In the genomic region with DNA sequence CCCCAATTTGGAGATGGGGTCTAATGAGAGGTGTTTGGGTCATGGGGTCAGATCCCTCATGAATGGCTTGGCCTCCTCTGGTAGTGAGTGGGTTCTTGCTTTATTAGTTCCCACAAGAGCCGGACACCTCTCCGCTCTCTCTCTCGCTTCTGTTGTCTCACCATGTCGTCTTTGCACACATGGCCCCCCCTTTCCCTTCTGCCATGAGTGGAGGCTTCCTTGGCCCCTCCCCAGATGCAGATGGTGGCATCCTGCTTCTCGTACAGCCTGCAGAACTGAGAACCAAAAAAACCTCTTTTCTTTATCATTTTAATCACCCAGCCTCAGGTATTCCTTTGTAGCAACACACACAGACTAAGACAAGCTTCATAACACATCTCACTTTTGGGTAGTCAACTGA, we compare ENCODE assay signal across 16 cellular contexts.
"Had no signal": no experiment of that assay in that cellular context is flagged by ENCODE, and none has a peak within 500 bp of the region (broad histone marks: within the 10 kb centered on the region; RNA-seq: fewer than 3 reads in every experiment).

No MANE protein-coding gene starts in this region.

- H3K27me3 ChIP-seq: adrenal gland, body of pancreas, gastroesophageal sphincter, hepatocyte, suprapubic skin, upper lobe of right lung had no signal

- DNase-seq: activated CD4-positive, alpha-beta T cell treated with anti-CD3 and anti-CD28 coated beads, Interleukin-2, amount 50 U/mL, for 1 hour; activated naive CD4-positive, alpha-beta T cell treated with anti-CD3 and anti-CD28 coated beads, Interleukin-2, amount 50 U/mL, for 16 hours; activated T-cell treated with anti-CD3 and anti-CD28 coated beads for 4 hours; adrenal gland; body of pancreas; central memory CD4-positive, alpha-beta T cell; effector CD4-positive, alpha-beta T cell; stimulated activated CD4-positive, alpha-beta T cell treated with anti-CD3 and anti-CD28 coated beads, Interleukin-2, amount 100 ng/mL, for 48 hours; stimulated activated naive CD8-positive, alpha-beta T cell treated with anti-CD3 and anti-CD28 coated beads, Interleukin-15, Interleukin-2, amounts not matched to agents 100 U/mL and 50 U/mL, for 24 hours; upper lobe of right lung had no signal

- H3K4me1 ChIP-seq: adrenal gland, body of pancreas, parathyroid adenoma, upper lobe of right lung had no signal

- H3K36me3 ChIP-seq: adrenal gland, gastroesophageal sphincter, suprapubic skin, upper lobe of right lung had no signal

- H2AFZ ChIP-seq: hepatocyte, parathyroid adenoma had no signal

- H3K4me2 ChIP-seq: hepatocyte had no signal

- H3K9ac ChIP-seq: parathyroid adenoma had no signal

- H3K79me2 ChIP-seq: hepatocyte, parathyroid adenoma had no signal

- H3K9me3 ChIP-seq: adrenal gland, body of pancreas, gastroesophageal sphincter, suprapubic skin, upper lobe of right lung had no signal

- H3K4me3 ChIP-seq: adrenal gland, body of pancreas, coronary artery, gastroesophageal sphincter, hepatocyte, suprapubic skin, upper lobe of right lung had no signal

- ATAC-seq: activated T-helper 17 cell treated with anti-CD3 and anti-CD28 coated beads, Interleukin-2, amount 50 U/mL, for 72 hours; body of pancreas; gastroesophageal sphincter; stimulated activated naive CD8-positive, alpha-beta T cell treated with anti-CD3 and anti-CD28 coated beads, Interleukin-15, Interleukin-2, amounts not matched to agents 100 U/mL and 50 U/mL, for 24 hours; upper lobe of right lung had no signal

- H3K27ac ChIP-seq: adrenal gland, body of pancreas, coronary artery, gastroesophageal sphincter, hepatocyte, parathyroid adenoma, suprapubic skin, upper lobe of right lung had no signal
